ENCODE assay signal across 8 cellular contexts in genomic region chr7:141702047-141702567, GRCh38. TPM values are rescaled to one million over a fixed set of nuclear protein-coding genes. Genes with fewer than 3 reads are reported as not detected.
A peak's percentile ranks its signal among the peaks of the same experiment; 100 is the strongest.
DNase-seq lines count a peak whose midpoint lies in the region; ATAC-seq, FAIRE-seq and TF ChIP-seq lines count a peak whose summit lies in the region.

Gene DENND11 (minus strand): TSS chr7:141702166. CDS start chr7:141702153, 13 bp downstream.

- H3K4me1 Mint-ChIP-seq in MCF 10A (ENCODE audit: insufficient read depth, unreplicated experiment) (peaks cover 31% of the 10 kb centered on the region), immature natural killer cell (peaks cover 43 to 50% of the 10 kb centered on the region in 2 donors)

- H3K36me3 Mint-ChIP-seq in MCF 10A (ENCODE audit: insufficient read depth, unreplicated experiment), result no peaks in the 10 kb centered on the region
- H3K36me3 Mint-ChIP-seq in immature natural killer cell, result no peaks in the 10 kb centered on the region

- POLR2A ChIA-PET in MCF 10A (lab: Yijun Ruan, JAX), result interaction anchor here (0.6 to 3.1 kb wide), 5 partner anchors 15 to 38 kb away, joined by 3 to 23 read pairs (median 3); partner anchors contain the start of gene SSBP1

- FAIRE-seq in RCC 7860 (lab: Jason Lieb, UNC), result no peak

- H3K27me3 ChIP-seq in DOHH2 (ENCODE audit: control insufficient read depth, low read length), result peaks cover 57% of the 10 kb centered on the region
- H3K27me3 ChIP-seq in HUES6 (ENCODE audit: control insufficient read depth, insufficient read depth, low read length), result peaks cover 16% of the 10 kb centered on the region

- no peaks in the 10 kb centered on the region for H3K9me3 Mint-ChIP-seq in MCF 10A (ENCODE audit: unreplicated experiment)
- no peaks in the 10 kb centered on the region for H3K9me3 Mint-ChIP-seq in immature natural killer cell

- H3K9ac ChIP-seq in HUES6 (ENCODE audit: low read length), result peak within 1 kb of the TSS; percentile 65

- no TSS peak for BruUV-seq in MCF 10A (replicated peaks; lab: Mats Ljungman, UMichigan)

- H3K4me1 ChIP-seq in DOHH2 (ENCODE audit: control insufficient read depth, low read length) (peaks cover 35% of the 10 kb centered on the region), HUES6 (ENCODE audit: control insufficient read depth, insufficient read depth, low read length) (peaks cover 22% of the 10 kb centered on the region; the same call in 1 of the 2 replicates)

- H3K27me3 Mint-ChIP-seq in MCF 10A (ENCODE audit: insufficient read depth, unreplicated experiment) (no peaks in the 10 kb centered on the region), immature natural killer cell (ENCODE audit: low read depth in 3 of 3) (peaks cover 10 to 19% (median 11%) of the 10 kb centered on the region in 3 donors)

- H3K27ac Mint-ChIP-seq in MCF 10A (ENCODE audit: low read depth, unreplicated experiment) (no peak within 1 kb of the TSS), immature natural killer cell (peak within 1 kb of the TSS; percentile 68 to 94 (median 92))

- H3K27ac ChIP-seq in DOHH2 (ENCODE audit: low read depth, low read length) (no peak within 1 kb of the TSS), HUES6 (ENCODE audit: low read depth, low read length) (no peak within 1 kb of the TSS), skin epidermis (peak within 1 kb of the TSS; percentile 54 to 90 (median 79))

- H3K36me3 ChIP-seq in DOHH2 (ENCODE audit: control insufficient read depth, low read length), result no peaks in the 10 kb centered on the region
- H3K36me3 ChIP-seq in HUES6 (ENCODE audit: control insufficient read depth, insufficient read depth, low read length), result no peaks in the 10 kb centered on the region

- H3K4me3 Mint-ChIP-seq in MCF 10A (ENCODE audit: unreplicated experiment) (peak within 1 kb of the TSS; percentile 72), immature natural killer cell (peak within 1 kb of the TSS; percentile 80 to 92 (median 91))

- peak within 1 kb of the TSS; percentile 75 for H3K4me3 ChIP-seq in DOHH2 (ENCODE audit: low read length)
- H3K4me3 ChIP-seq in HUES6 (ENCODE audit: low read depth, low read length), result peak within 1 kb of the TSS; percentile 93
- peak within 1 kb of the TSS; percentile 47 to 96 (median 81) for H3K4me3 ChIP-seq in skin epidermis

- no peaks in the 10 kb centered on the region for H3K79me2 ChIP-seq in DOHH2 (ENCODE audit: control insufficient read depth, low read length)

- H4K20me1 ChIP-seq in DOHH2 (ENCODE audit: control insufficient read depth, insufficient read depth, low read depth, low read length), result no peaks in the 10 kb centered on the region

- TF ChIP-seq CTCF in DOHH2 (IDR thresholded peaks at IDR 0.05; ENCODE audit: low read depth, low read length, poor library complexity, severe bottlenecking) (no peak), MCF 10A (IDR thresholded peaks at IDR 0.05; ENCODE audit: unreplicated experiment) (no peak)

- ATAC-seq in GM21381 (IDR thresholded peaks at IDR 0.05; ENCODE audit: unreplicated experiment), result peak; percentile 70

- no peaks in the 10 kb centered on the region for H3K9me3 ChIP-seq in DOHH2 (ENCODE audit: control insufficient read depth, insufficient read depth, low read length)
- no peaks in the 10 kb centered on the region for H3K9me3 ChIP-seq in HUES6 (ENCODE audit: control insufficient read depth, insufficient read depth, low read depth, low read length)

- CTCF ChIA-PET in MCF 10A (lab: Yijun Ruan, JAX), result interaction anchor here (0.5 to 6.0 kb wide), 4 partner anchors 36 to 891 kb away, joined by 3 to 37 read pairs (median 4); partner anchors contain the start of gene SSBP1

- DNase-seq in T-helper 9 cell (peak; percentile 54), MCF 10A (ENCODE audit: unreplicated experiment) (peak; percentile 44), immature natural killer cell (peak; percentile 70 to 75 (median 72)), RCC 7860 (ENCODE audit: low spot score) (no peak)

- no peaks in the 10 kb centered on the region for H3K9me2 ChIP-seq in DOHH2 (replicated peaks; ENCODE audit: control insufficient read depth, low read length)

- intact Hi-C loops in MCF 10A (cut with micrococcal nuclease), result loop anchor here (5.0 kb wide), 1 partner anchor 35 kb away; the partner anchor contains the start of gene SSBP1

- H3F3A ChIP-seq in DOHH2 (ENCODE audit: control insufficient read depth, insufficient read depth), result peaks cover 4% of the 10 kb centered on the region; the same call in 1 of the 2 replicates

- peak within 1 kb of the TSS; percentile 78 for H3K4me2 ChIP-seq in DOHH2 (ENCODE audit: low read length)

RNA-seq across cellular contexts. Expression of gene DENND11, which starts in this region (rescaled TPM):
- 8.4 and 9.3 TPM in 2 replicates for total RNA-seq in MCF 10A (2022)
- polyA plus RNA-seq in immature natural killer cell, result 10 to 100 TPM in 1 of 3 donors, 1 to 10 TPM in 2; 2.2 to 13.0 (median 9.6) TPM

Comparison
In these comparisons a context has a peak if more than half of its experiments do, and no peak if none do; other contexts are left out.
1. H3K27ac ChIP-seq: peak in skin epidermis (21 of 21); none in DOHH2 (single experiment) and HUES6 (single experiment).
2. Peak in every context shown above with its lines, with median percentiles within 50 percentile points of each other: H3K4me3 ChIP-seq.